Comparison of ENCODE assay signal across 23 cellular contexts in the genomic region with DNA sequence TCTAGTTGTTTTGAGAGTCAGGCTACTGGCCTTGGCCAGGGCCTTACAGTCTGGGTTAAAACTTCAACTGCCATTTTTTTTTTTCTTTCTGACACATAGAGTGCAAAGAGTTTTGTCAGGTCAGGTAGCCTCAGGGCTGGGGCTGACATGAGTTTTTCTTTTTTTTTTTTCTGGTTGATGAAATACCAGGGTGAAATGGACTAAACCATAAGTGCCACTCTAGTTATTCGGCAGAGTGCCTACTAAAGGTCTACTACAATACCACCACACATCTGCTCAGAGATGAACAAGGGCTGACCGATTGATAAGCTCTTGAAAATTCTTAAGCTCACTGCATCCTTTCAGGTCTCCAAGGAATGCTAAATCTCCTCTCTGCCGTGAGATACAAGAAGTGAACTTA. TPM values are rescaled to one million over a fixed set of nuclear protein-coding genes. Genes with fewer than 3 reads are reported as not detected.
DNase-seq lines count a peak whose midpoint lies in the region; ATAC-seq, FAIRE-seq and TF ChIP-seq lines count a peak whose summit lies in the region.
"Had no signal": no experiment of that assay in that cellular context is flagged by ENCODE, and none has a peak within 500 bp of the region (broad histone marks: within the 10 kb centered on the region; RNA-seq: fewer than 3 reads in every experiment).

No MANE protein-coding gene starts in this region.

- H3K4me2 ChIP-seq in HepG2 (ENCODE audit: low read depth, low read length) (peak overlapping the region; percentile 57), OCI-LY3 (ENCODE audit: low read length) (peak overlapping the region; percentile 77)
- H3K4me2 ChIP-seq: BLaER1 had no signal

- TF ChIP-seq RAD21 in HepG2 (CRISPR knock-in tag; IDR thresholded peaks at IDR 0.05): no peak

- no peak for FAIRE-seq in HepG2 (lab: Jason Lieb, UNC)
- FAIRE-seq: D721Med, G401.6, GM12892, H54 had no signal

- H3K27ac ChIP-seq in HepG2 (ENCODE audit: extremely low read length, insufficient read depth, low read length) (no peak overlapping the region), right lobe of liver (no peak overlapping the region), OCI-LY3 (ENCODE audit: low read length) (peak overlapping the region; percentile 95), suprapubic skin (no peak overlapping the region)
- H3K27ac ChIP-seq: 22Rv1, BLaER1, C4-2B had no signal

- H3K36me3 Mint-ChIP-seq in nephron (ENCODE audit: low read depth): peaks cover 22% of the 10 kb centered on the region

- CTCF ChIA-PET in HepG2 (lab: Yijun Ruan, JAX; ENCODE audit: low intra/inter-chr PET ratio, low total read pairs): no interaction called here

- H3K27ac Mint-ChIP-seq in nephron: peak overlapping the region; percentile 89 to 93 (median 91)
- H3K27ac Mint-ChIP-seq: B cell; CD8-positive, alpha-beta T cell; HFFc6 had no signal

- in situ Hi-C loops in HepG2 (cut with HindIII; ENCODE audit: extremely low pct_ligation_motif_present, low pct_unique_long_range_greater_than_20kb): no loop called here

- peaks cover 16% of the 10 kb centered on the region for H3K9me3 ChIP-seq in HepG2 (ENCODE audit: low read length)
- H3K9me3 ChIP-seq in right lobe of liver: peaks cover 0 to 6% (median 0%) of the 10 kb centered on the region in 4 donors
- no peaks in the 10 kb centered on the region for H3K9me3 ChIP-seq in OCI-LY3 (ENCODE audit: insufficient read depth, low read length)
- no peaks in the 10 kb centered on the region for H3K9me3 ChIP-seq in suprapubic skin
- H3K9me3 ChIP-seq: BLaER1, HAP-1 had no signal

- ATAC-seq in HepG2 (peak; percentile 81), right lobe of liver (no peak), GM18498 (IDR thresholded peaks at IDR 0.05; ENCODE audit: unreplicated experiment) (no peak)
- ATAC-seq: CD8-positive, alpha-beta T cell had no signal

- H3K9me3 Mint-ChIP-seq in nephron: no peaks in the 10 kb centered on the region

- H3K27me3 ChIP-seq in HepG2 (ENCODE audit: control insufficient read depth in 1 of 2, insufficient read depth in 2 of 2, low read length in 2 of 2) (no peaks in the 10 kb centered on the region), right lobe of liver (no peaks in the 10 kb centered on the region), OCI-LY3 (ENCODE audit: low read depth, low read length) (no peaks in the 10 kb centered on the region), suprapubic skin (no peaks in the 10 kb centered on the region)
- H3K27me3 ChIP-seq: BLaER1 had no signal

- H3K36me3 ChIP-seq in HepG2 (replicated peaks in 1 of 2; ENCODE audit: control insufficient read depth in 1 of 2, insufficient read depth in 2 of 2, low read length in 2 of 2) (peaks cover under 1 to 2% of the 10 kb centered on the region in 2 experiments; a peak in 2 of 5 replicates), right lobe of liver (no peaks in the 10 kb centered on the region), OCI-LY3 (replicated peaks; ENCODE audit: low read depth, low read length) (peaks cover 14% of the 10 kb centered on the region), suprapubic skin (peaks cover 11% of the 10 kb centered on the region)

- TF ChIP-seq CTCF in HepG2 (CRISPR knock-in tag; IDR thresholded peaks at IDR 0.05): no peak
- TF ChIP-seq CTCF in right lobe of liver (IDR thresholded peaks at IDR 0.05): no peak
- no peak for TF ChIP-seq CTCF in OCI-LY3 (IDR thresholded peaks at IDR 0.05; ENCODE audit: low read depth, low read length)
- no peak for TF ChIP-seq CTCF in nephron (IDR thresholded peaks at IDR 0.05; ENCODE audit: unreplicated experiment in 3 of 3)
- TF ChIP-seq CTCF in suprapubic skin (IDR thresholded peaks at IDR 0.05): no peak

- POLR2A ChIA-PET in HepG2 (lab: Yijun Ruan, JAX): no interaction called here

- peak; percentile 14 for DNase-seq in HepG2 (ENCODE audit: low spot score)
- DNase-seq in right lobe of liver: no peak
- no peak for DNase-seq in retina
- no peak for DNase-seq in suprapubic skin (ENCODE audit: low spot score in 2 of 2)
- DNase-seq: Caco-2; CD4-positive, CD25-positive, alpha-beta regulatory T cell; CD8-positive, alpha-beta T cell; DMS 273 treated with DMSO at 0.1 percent for 48 hours; DND-41; GOT3; HFFc6 had no signal

- peak overlapping the region; percentile 22 to 25 (median 24) for H3K4me3 Mint-ChIP-seq in nephron
- H3K4me3 Mint-ChIP-seq: B cell; CD4-positive, CD25-positive, alpha-beta regulatory T cell; CD8-positive, alpha-beta T cell; HFFc6 had no signal

- no peaks in the 10 kb centered on the region for H3K4me1 ChIP-seq in HepG2 (ENCODE audit: insufficient read depth, low read length)
- no peaks in the 10 kb centered on the region for H3K4me1 ChIP-seq in right lobe of liver
- peaks cover 77% of the 10 kb centered on the region for H3K4me1 ChIP-seq in OCI-LY3 (ENCODE audit: low read length)
- H3K4me1 ChIP-seq in suprapubic skin: peaks cover 5% of the 10 kb centered on the region
- H3K4me1 ChIP-seq: HAP-1 had no signal

- H3K4me3 ChIP-seq in HepG2 (replicated peaks in 1 of 3; ENCODE audit: insufficient read depth in 1 of 3, low read depth in 2 of 3, low read length in 3 of 3): no peak overlapping the region
- no peak overlapping the region for H3K4me3 ChIP-seq in right lobe of liver
- H3K4me3 ChIP-seq in OCI-LY3 (ENCODE audit: low read length): peak overlapping the region; percentile 64; the same call in 1 of the 2 replicates
- no peak overlapping the region for H3K4me3 ChIP-seq in suprapubic skin
- H3K4me3 ChIP-seq: BLaER1, HAP-1 had no signal

- intact Hi-C loops in HepG2 (cut with micrococcal nuclease; ENCODE audit: unreplicated experiment): no loop called here
- intact Hi-C loops in right lobe of liver (cut with DNase I): no loop called here

- WGBS in HepG2 (ENCODE audit: low lambda C conversion rate): 15% methylated on average over 2 of the region's 3 CpGs
- WGBS in right lobe of liver (ENCODE audit: insufficient coverage, low coverage, low lambda C conversion rate, missing lambda C conversion rate): 56% methylated on average over 3 of the region's 3 CpGs
- WGBS in suprapubic skin: 78% methylated on average over 3 of the region's 3 CpGs

- H3K79me2 ChIP-seq in HepG2 (ENCODE audit: insufficient read depth, low read length) (no peaks in the 10 kb centered on the region), OCI-LY3 (ENCODE audit: low read length) (peaks cover 53% of the 10 kb centered on the region)

- TF ChIP-seq POLR2A in HepG2 (IDR thresholded peaks at IDR 0.05; ENCODE audit: insufficient read depth in 1 of 2, low read depth in 2 of 2, low read length in 2 of 2): no peak
- no peak for TF ChIP-seq POLR2A in right lobe of liver (IDR thresholded peaks at IDR 0.05)
- TF ChIP-seq POLR2A in suprapubic skin (IDR thresholded peaks at IDR 0.05): no peak

- H3K27me3 Mint-ChIP-seq in nephron (ENCODE audit: low read depth): no peaks in the 10 kb centered on the region
- H3K27me3 Mint-ChIP-seq: B cell; CD4-positive, CD25-positive, alpha-beta regulatory T cell had no signal

- no TSS peak for BruUV-seq in HepG2 (replicated peaks; lab: Mats Ljungman, UMichigan)

- H2AFZ ChIP-seq in HepG2 (ENCODE audit: low read length) (no peak overlapping the region), OCI-LY3 (ENCODE audit: low read depth, low read length) (no peak overlapping the region)

- no peak for TF ChIP-seq EP300 in HepG2 (IDR thresholded peaks at IDR 0.05; ENCODE audit: low read depth in 2 of 2, low read length in 2 of 2)
- no peak for TF ChIP-seq EP300 in HepG2 (CRISPR knock-in tag; IDR thresholded peaks at IDR 0.05; ENCODE audit: borderline replicate concordance)
- no peak for TF ChIP-seq EP300 in suprapubic skin (IDR thresholded peaks at IDR 0.05)

- H3K9ac ChIP-seq in HepG2 (ENCODE audit: insufficient read depth, low read depth, low read length) (no peak overlapping the region), OCI-LY3 (ENCODE audit: low read length) (peak overlapping the region; percentile 77; the same call in 1 of the 2 replicates)
- H3K9ac ChIP-seq: BLaER1 had no signal

- H4K20me1 ChIP-seq in HepG2 (ENCODE audit: insufficient read depth, low read length) (no peaks in the 10 kb centered on the region), OCI-LY3 (ENCODE audit: insufficient read depth, low read length) (no peaks in the 10 kb centered on the region)
- H4K20me1 ChIP-seq: BLaER1 had no signal

- peaks cover 15% of the 10 kb centered on the region for H3K4me1 Mint-ChIP-seq in nephron

RNA-seq across cellular contexts. Expression of a gene that starts 4.4 kb away (rescaled TPM):
- total RNA-seq in HepG2 (2016; rRNA removed; fragmentation: Illumina TruSeq; extraction: Trizol) (0.49 and 1.3 TPM in 2 replicates), right lobe of liver (1 to 10 TPM in 3 of 6 experiments, under 1 TPM in 2, not detected in 1; 0.68 to 5.0 (median 1.1) TPM), suprapubic skin (10 to 100 TPM in 2 of 4 donors, 1 to 10 TPM in 2; 5.3 to 29.3 (median 11.3) TPM)
- total RNA-seq in HepG2 (2016; cell fraction: cytosol; rRNA removed; fragmentation: Illumina TruSeq; extraction: Trizol; ENCODE audit: low read depth): 0.71 TPM in 1 of 2 replicates, not detected in the other
- total RNA-seq in HepG2 (2016; cell fraction: insoluble cytoplasmic fraction; rRNA removed; fragmentation: Illumina TruSeq; extraction: Trizol): 0.76 and 0.85 TPM in 2 replicates
- total RNA-seq in HepG2 (2016; cell fraction: membrane; rRNA removed; fragmentation: Illumina TruSeq; extraction: Trizol): not detected in 2 replicates
- total RNA-seq in HepG2 (2016; cell fraction: nucleus; rRNA removed; fragmentation: Illumina TruSeq; extraction: Trizol): 0.91 and 1.1 TPM in 2 replicates
- 0.05 TPM in 1 of 2 replicates, not detected in the other for polyA plus RNA-seq in HepG2 (2011; rRNA removed)
- polyA plus RNA-seq in HepG2 (2011; cell fraction: cytosol; rRNA removed): not detected in 2 replicates
- polyA plus RNA-seq in HepG2 (2011; cell fraction: nucleus; rRNA removed): not detected in 2 replicates
- not detected in 2 replicates for polyA plus RNA-seq in HepG2 (2012)
- not detected in 2 replicates for polyA plus RNA-seq in HepG2 (2016; cell fraction: cytosol; fragmentation: Illumina TruSeq; extraction: Trizol; ENCODE audit: low read depth)
- 0.43 TPM in 1 of 2 replicates, not detected in the other for polyA plus RNA-seq in HepG2 (2016; cell fraction: insoluble cytoplasmic fraction; fragmentation: Illumina TruSeq; extraction: Trizol; ENCODE audit: low read depth)
- polyA plus RNA-seq in HepG2 (2016; cell fraction: membrane; fragmentation: Illumina TruSeq; extraction: Trizol; ENCODE audit: low read depth): 0.29 and 0.37 TPM in 2 replicates
- 0.98 and 1.1 TPM in 2 replicates for polyA plus RNA-seq in HepG2 (2016; cell fraction: nucleus; fragmentation: Illumina TruSeq; extraction: Trizol; ENCODE audit: insufficient read depth, low read depth)
- polyA minus RNA-seq in HepG2 (2011; rRNA and poly(A)+ RNA removed; ENCODE audit: low replicate concordance): 15.4 TPM in 1 of 2 replicates, not detected in the other
- polyA minus RNA-seq in HepG2 (2011; cell fraction: cytosol; rRNA and poly(A)+ RNA removed): not detected in 2 replicates
- polyA minus RNA-seq in HepG2 (2011; cell fraction: nucleus; rRNA and poly(A)+ RNA removed): not detected in 2 replicates

RNA-seq across cellular contexts. Expression of a gene that starts 21.4 kb away (rescaled TPM):
- total RNA-seq in HepG2 (2016; rRNA removed; fragmentation: Illumina TruSeq; extraction: Trizol) (7.6 and 10.4 TPM in 2 replicates), right lobe of liver (1 to 10 TPM in 1 of 6 experiments, under 1 TPM in 5; 0.37 to 2.0 (median 0.76) TPM), suprapubic skin (1 to 10 TPM; 3.5 to 5.3 (median 4.5) TPM)
- total RNA-seq in HepG2 (2016; cell fraction: cytosol; rRNA removed; fragmentation: Illumina TruSeq; extraction: Trizol; ENCODE audit: low read depth): 0.51 and 1.5 TPM in 2 replicates
- 6.1 and 9.5 TPM in 2 replicates for total RNA-seq in HepG2 (2016; cell fraction: insoluble cytoplasmic fraction; rRNA removed; fragmentation: Illumina TruSeq; extraction: Trizol)
- 2.8 and 3.0 TPM in 2 replicates for total RNA-seq in HepG2 (2016; cell fraction: membrane; rRNA removed; fragmentation: Illumina TruSeq; extraction: Trizol)
- 5.6 and 6.6 TPM in 2 replicates for total RNA-seq in HepG2 (2016; cell fraction: nucleus; rRNA removed; fragmentation: Illumina TruSeq; extraction: Trizol)
- 1.7 TPM in 2 replicates for polyA plus RNA-seq in HepG2 (2011; rRNA removed)
- polyA plus RNA-seq in HepG2 (2011; cell fraction: cytosol; rRNA removed): 0.59 and 1.1 TPM in 2 replicates
- polyA plus RNA-seq in HepG2 (2011; cell fraction: nucleus; rRNA removed): 1.6 and 2.7 TPM in 2 replicates
- polyA plus RNA-seq in HepG2 (2012): 2.5 and 3.0 TPM in 2 replicates
- polyA plus RNA-seq in HepG2 (2016; cell fraction: cytosol; fragmentation: Illumina TruSeq; extraction: Trizol; ENCODE audit: low read depth): 0.15 and 0.21 TPM in 2 replicates
- 4.2 and 4.7 TPM in 2 replicates for polyA plus RNA-seq in HepG2 (2016; cell fraction: insoluble cytoplasmic fraction; fragmentation: Illumina TruSeq; extraction: Trizol; ENCODE audit: low read depth)
- 0.56 and 0.72 TPM in 2 replicates for polyA plus RNA-seq in HepG2 (2016; cell fraction: membrane; fragmentation: Illumina TruSeq; extraction: Trizol; ENCODE audit: low read depth)
- polyA plus RNA-seq in HepG2 (2016; cell fraction: nucleus; fragmentation: Illumina TruSeq; extraction: Trizol; ENCODE audit: insufficient read depth, low read depth): 7.9 and 10.0 TPM in 2 replicates
- 1.3 and 1.8 TPM in 2 replicates for polyA minus RNA-seq in HepG2 (2011; rRNA and poly(A)+ RNA removed; ENCODE audit: low replicate concordance)
- polyA minus RNA-seq in HepG2 (2011; cell fraction: cytosol; rRNA and poly(A)+ RNA removed): 2.3 and 2.8 TPM in 2 replicates
- polyA minus RNA-seq in HepG2 (2011; cell fraction: nucleus; rRNA and poly(A)+ RNA removed): 8.8 and 11.4 TPM in 2 replicates

RNA-seq across cellular contexts. Expression of a gene that starts 44.4 kb away (rescaled TPM):
- total RNA-seq in HepG2 (2016; rRNA removed; fragmentation: Illumina TruSeq; extraction: Trizol) (19.7 and 31.0 TPM in 2 replicates), right lobe of liver (1 to 10 TPM; 1.6 to 4.2 (median 2.9) TPM), suprapubic skin (10 to 100 TPM; 11.9 to 18.7 (median 17.9) TPM)
- total RNA-seq in HepG2 (2016; cell fraction: cytosol; rRNA removed; fragmentation: Illumina TruSeq; extraction: Trizol; ENCODE audit: low read depth): 1.5 and 2.6 TPM in 2 replicates
- 20.6 and 28.1 TPM in 2 replicates for total RNA-seq in HepG2 (2016; cell fraction: insoluble cytoplasmic fraction; rRNA removed; fragmentation: Illumina TruSeq; extraction: Trizol)
- 6.6 and 8.6 TPM in 2 replicates for total RNA-seq in HepG2 (2016; cell fraction: membrane; rRNA removed; fragmentation: Illumina TruSeq; extraction: Trizol)
- total RNA-seq in HepG2 (2016; cell fraction: nucleus; rRNA removed; fragmentation: Illumina TruSeq; extraction: Trizol): 11.5 and 12.6 TPM in 2 replicates
- 8.0 and 9.4 TPM in 2 replicates for polyA plus RNA-seq in HepG2 (2011; rRNA removed)
- polyA plus RNA-seq in HepG2 (2011; cell fraction: cytosol; rRNA removed): 5.2 and 9.3 TPM in 2 replicates
- 3.8 and 5.4 TPM in 2 replicates for polyA plus RNA-seq in HepG2 (2011; cell fraction: nucleus; rRNA removed)
- 5.8 and 7.4 TPM in 2 replicates for polyA plus RNA-seq in HepG2 (2012)
- polyA plus RNA-seq in HepG2 (2016; cell fraction: cytosol; fragmentation: Illumina TruSeq; extraction: Trizol; ENCODE audit: low read depth): 0.75 and 0.91 TPM in 2 replicates
- polyA plus RNA-seq in HepG2 (2016; cell fraction: insoluble cytoplasmic fraction; fragmentation: Illumina TruSeq; extraction: Trizol; ENCODE audit: low read depth): 16.4 and 17.4 TPM in 2 replicates
- polyA plus RNA-seq in HepG2 (2016; cell fraction: membrane; fragmentation: Illumina TruSeq; extraction: Trizol; ENCODE audit: low read depth): 2.8 and 2.9 TPM in 2 replicates
- 9.8 and 10.1 TPM in 2 replicates for polyA plus RNA-seq in HepG2 (2016; cell fraction: nucleus; fragmentation: Illumina TruSeq; extraction: Trizol; ENCODE audit: insufficient read depth, low read depth)
- polyA minus RNA-seq in HepG2 (2011; rRNA and poly(A)+ RNA removed; ENCODE audit: low replicate concordance): 22.2 and 24.2 TPM in 2 replicates
- 8.2 and 9.0 TPM in 2 replicates for polyA minus RNA-seq in HepG2 (2011; cell fraction: cytosol; rRNA and poly(A)+ RNA removed)
- 14.0 and 19.3 TPM in 2 replicates for polyA minus RNA-seq in HepG2 (2011; cell fraction: nucleus; rRNA and poly(A)+ RNA removed)
